ENCODE assay signal across 13 cellular contexts in the genomic region with DNA sequence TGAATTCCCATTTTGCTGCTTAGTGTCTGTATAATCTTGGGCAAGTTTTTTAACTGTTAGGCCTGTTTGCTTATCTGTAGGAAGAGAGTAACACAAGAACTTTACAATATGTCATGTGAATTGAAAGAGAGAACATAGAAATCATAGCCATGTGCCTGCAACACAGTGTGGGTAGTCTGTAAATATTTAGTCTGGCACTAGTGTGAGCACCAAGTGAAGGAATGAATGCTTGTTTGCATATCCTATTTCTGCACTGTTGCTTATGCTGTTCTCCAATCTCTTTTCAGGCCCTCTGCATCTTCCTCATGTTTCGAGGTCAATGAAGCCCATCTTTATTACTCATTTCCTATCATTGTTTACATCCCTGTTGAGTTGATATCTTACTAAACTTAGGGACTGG. TPM values are rescaled to one million over a fixed set of nuclear protein-coding genes. Genes with fewer than 3 reads are reported as not detected.
DNase-seq lines count a peak whose midpoint lies in the region; ATAC-seq, FAIRE-seq and TF ChIP-seq lines count a peak whose summit lies in the region.
"Had no signal": no experiment of that assay in that cellular context is flagged by ENCODE, and none has a peak within 500 bp of the region (broad histone marks: within the 10 kb centered on the region; RNA-seq: fewer than 3 reads in every experiment).

No MANE protein-coding gene starts in this region.

- H3K27ac ChIP-seq in SJSA1 (no peak overlapping the region; the same call in 1 of the 2 replicates), rectal smooth muscle tissue (ENCODE audit: low read depth, low read length) (no peak overlapping the region), esophagus squamous epithelium (no peak overlapping the region)
- H3K27ac ChIP-seq: skin epidermis had no signal

- no peak for DNase-seq in H54 (ENCODE audit: insufficient read length, low spot score)
- DNase-seq in SJSA1 (ENCODE audit: low read depth in 1 of 2, low spot score in 2 of 2), result peak; percentile 46 to 67
- peak; percentile 24 for DNase-seq in fibroblast of the aortic adventitia (ENCODE audit: low read depth)
- no peak for DNase-seq in dedifferentiated amniotic fluid mesenchymal stem cell (ENCODE audit: extremely low spot score)
- DNase-seq in esophagus squamous epithelium (lab: John Stamatoyannopoulos, UW), result no peak
- DNase-seq in T-cell, result no peak
- DNase-seq: activated CD4-positive, alpha-beta memory T cell treated with anti-CD3 and anti-CD28 coated beads, Interleukin-2, amount 10 ng/mL, durations not matched to agents 7 days and 5 days; activated gamma-delta T cell treated with Interleukin-2 at 50 U/mL for 16 hours; central memory CD4-positive, alpha-beta T cell; naive thymus-derived CD8-positive, alpha-beta T cell had no signal

- intact Hi-C loops in esophagus squamous epithelium (cut with DNase I), result no loop called here

- no peaks in the 10 kb centered on the region for H3K9me3 Mint-ChIP-seq in T-cell

- peaks cover 19 to 30% (median 24%) of the 10 kb centered on the region in 3 donors for H3K4me1 Mint-ChIP-seq in T-cell
- H3K4me1 Mint-ChIP-seq: activated CD4-positive, alpha-beta memory T cell treated with anti-CD3 and anti-CD28 coated beads, Interleukin-2, amount 10 ng/mL, durations not matched to agents 7 days and 5 days had no signal

- TF ChIP-seq POLR2A in H54 (IDR thresholded peaks at IDR 0.05; ENCODE audit: low read depth, low read length) (no peak), esophagus squamous epithelium (IDR thresholded peaks at IDR 0.05) (no peak)

- no peak overlapping the region for H3K4me3 ChIP-seq in SJSA1
- no peak overlapping the region for H3K4me3 ChIP-seq in fibroblast of the aortic adventitia (ENCODE audit: low read depth, low read length)
- peak overlapping the region; percentile 8 for H3K4me3 ChIP-seq in rectal smooth muscle tissue (ENCODE audit: low read length)
- H3K4me3 ChIP-seq in esophagus squamous epithelium, result no peak overlapping the region
- H3K4me3 ChIP-seq: skin epidermis had no signal

- H3K27me3 Mint-ChIP-seq in T-cell, result no peaks in the 10 kb centered on the region
- H3K27me3 Mint-ChIP-seq: activated CD4-positive, alpha-beta memory T cell treated with anti-CD3 and anti-CD28 coated beads, Interleukin-2, amount 10 ng/mL, durations not matched to agents 7 days and 5 days; naive thymus-derived CD8-positive, alpha-beta T cell had no signal

- FAIRE-seq in H54 (lab: Jason Lieb, UNC), result peak; percentile 48

- CTCF ChIA-PET in T-cell (lab: Charles Lee), result no interaction called here

- H3K4me1 ChIP-seq in SJSA1 (replicated peaks), result peaks cover 31% of the 10 kb centered on the region
- peaks cover 8% of the 10 kb centered on the region for H3K4me1 ChIP-seq in rectal smooth muscle tissue (ENCODE audit: control insufficient read depth, insufficient read depth, low read length)
- peaks cover 0 to 4% (median 0%) of the 10 kb centered on the region in 3 donors for H3K4me1 ChIP-seq in esophagus squamous epithelium

- no peak for TF ChIP-seq CTCF in fibroblast of the aortic adventitia (IDR thresholded peaks at IDR 0.05; ENCODE audit: insufficient read depth, low read length)
- TF ChIP-seq CTCF in esophagus squamous epithelium (IDR thresholded peaks at IDR 0.05), result no peak

- H3K36me3 ChIP-seq in SJSA1 (no peaks in the 10 kb centered on the region), rectal smooth muscle tissue (ENCODE audit: control insufficient read depth, insufficient read depth, low read length) (no peaks in the 10 kb centered on the region), esophagus squamous epithelium (peaks cover 0 to 11% (median 0%) of the 10 kb centered on the region in 3 donors)

- H3K9me3 ChIP-seq in SJSA1 (replicated peaks), result no peaks in the 10 kb centered on the region
- H3K9me3 ChIP-seq in esophagus squamous epithelium, result no peaks in the 10 kb centered on the region

- H3K27ac Mint-ChIP-seq in T-cell, result no peak overlapping the region
- H3K27ac Mint-ChIP-seq: activated CD4-positive, alpha-beta memory T cell treated with anti-CD3 and anti-CD28 coated beads, Interleukin-2, amount 10 ng/mL, durations not matched to agents 7 days and 5 days had no signal

- H3K9ac ChIP-seq in rectal smooth muscle tissue (ENCODE audit: low read length), result no peak overlapping the region

- no peak for ATAC-seq in T-cell (replicated peaks in 1 of 4)
- ATAC-seq: esophagus mucosa; naive thymus-derived CD8-positive, alpha-beta T cell had no signal

- POLR2A ChIA-PET in T-cell (lab: Charles Lee), result no interaction called here

- 75 to 85% methylated on average over 1 of the region's 1 CpG for WGBS in esophagus squamous epithelium, 2 donors

- no peaks in the 10 kb centered on the region for H3K27me3 ChIP-seq in SJSA1 (replicated peaks)
- H3K27me3 ChIP-seq in rectal smooth muscle tissue (ENCODE audit: control insufficient read depth, insufficient read depth, low read length), result no peaks in the 10 kb centered on the region
- no peaks in the 10 kb centered on the region for H3K27me3 ChIP-seq in esophagus squamous epithelium

- H3K36me3 Mint-ChIP-seq in T-cell, result peaks cover 8% of the 10 kb centered on the region

- no peak overlapping the region for H3K4me3 Mint-ChIP-seq in T-cell
- H3K4me3 Mint-ChIP-seq: activated CD4-positive, alpha-beta memory T cell treated with anti-CD3 and anti-CD28 coated beads, Interleukin-2, amount 10 ng/mL, durations not matched to agents 7 days and 5 days; naive thymus-derived CD8-positive, alpha-beta T cell had no signal

RNA-seq across cellular contexts. Expression of gene CBFA2T2, which starts 49.2 kb away (rescaled TPM):
- total RNA-seq in SJSA1 (2014; rRNA removed; shearing (Covaris generic)), result 6.1 and 8.7 TPM in 2 replicates
- 7.6 and 11.7 TPM in 2 replicates for total RNA-seq in fibroblast of the aortic adventitia (ENCODE audit: low replicate concordance)
- total RNA-seq in esophagus squamous epithelium, result 10 to 100 TPM; 10.5 to 15.6 (median 10.8) TPM
- 10 to 100 TPM; 25.2 to 34.2 (median 31.0) TPM for total RNA-seq in T-cell

Comparison
In these comparisons a context has a peak if more than half of its experiments do, and no peak if none do; other contexts are left out.
1. DNase-seq: peak in SJSA1 (2 of 2) and fibroblast of the aortic adventitia (single experiment); none in H54 (single experiment), dedifferentiated amniotic fluid mesenchymal stem cell (single experiment), esophagus squamous epithelium (single experiment) and T-cell (0 of 34).